Comparison of ENCODE assay signal across 23 cellular contexts in the genomic region with DNA sequence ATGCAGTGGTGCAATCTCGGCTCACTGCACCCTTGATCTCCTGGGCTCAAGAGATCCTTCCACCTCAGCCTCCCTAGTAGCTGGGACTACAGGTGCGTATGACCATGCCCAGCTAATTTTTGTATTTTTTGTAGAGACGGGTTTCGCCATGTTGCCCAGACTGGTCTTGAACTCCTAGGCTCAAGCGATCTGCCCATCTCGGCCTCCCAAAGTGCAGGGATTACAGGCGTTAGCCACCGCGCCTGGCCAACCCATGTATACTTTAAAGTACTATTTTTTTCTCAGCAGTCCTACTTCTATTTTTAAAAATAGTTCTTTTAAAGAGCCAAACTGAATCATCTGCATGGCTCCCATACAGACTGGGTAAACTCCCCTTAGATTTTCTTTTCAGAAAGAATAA. TPM values are rescaled to one million over a fixed set of nuclear protein-coding genes. Genes with fewer than 3 reads are reported as not detected.
A peak's percentile ranks its signal among the peaks of the same experiment; 100 is the strongest.
DNase-seq lines count a peak whose midpoint lies in the region; ATAC-seq, FAIRE-seq and TF ChIP-seq lines count a peak whose summit lies in the region.
"Had no signal": no experiment of that assay in that cellular context is flagged by ENCODE, and none has a peak within 500 bp of the region (broad histone marks: within the 10 kb centered on the region; RNA-seq: fewer than 3 reads in every experiment).

No MANE protein-coding gene starts in this region.

- 56 to 57% methylated on average over 9 of the region's 9 CpGs for WGBS in aorta, 2 donors

- H3K27me3 ChIP-seq in right atrium auricular region (no peaks in the 10 kb centered on the region), astrocyte (ENCODE audit: insufficient read depth, low read length) (no peaks in the 10 kb centered on the region), aorta (ENCODE audit: control insufficient read depth in 1 of 2, insufficient read depth in 2 of 2, low read length in 1 of 2) (no peaks in the 10 kb centered on the region)
- H3K27me3 ChIP-seq: stomach had no signal

- no peaks in the 10 kb centered on the region for H3K9me3 Mint-ChIP-seq in astrocyte (ENCODE audit: unreplicated experiment)
- no peaks in the 10 kb centered on the region for H3K9me3 Mint-ChIP-seq in osteocyte (ENCODE audit: unreplicated experiment)
- H3K9me3 Mint-ChIP-seq: CD8-positive, alpha-beta T cell; immature natural killer cell had no signal

- H3K4me1 Mint-ChIP-seq in astrocyte (ENCODE audit: low read depth, unreplicated experiment) (peaks cover 24% of the 10 kb centered on the region), osteocyte (ENCODE audit: unreplicated experiment) (peaks cover 42% of the 10 kb centered on the region)

- no peak overlapping the region for H2AFZ ChIP-seq in astrocyte (ENCODE audit: low read depth, low read length)

- no peaks in the 10 kb centered on the region for H3K36me3 ChIP-seq in right atrium auricular region
- H3K36me3 ChIP-seq in astrocyte (ENCODE audit: insufficient read depth, low read length), result no peaks in the 10 kb centered on the region
- no peaks in the 10 kb centered on the region for H3K36me3 ChIP-seq in aorta (ENCODE audit: control insufficient read depth in 1 of 2, insufficient read depth in 2 of 2, low read length in 1 of 2)
- H3K36me3 ChIP-seq: HAP-1 had no signal

- H3K9me3 ChIP-seq in right atrium auricular region (no peaks in the 10 kb centered on the region), astrocyte (ENCODE audit: insufficient read depth, low read depth, low read length) (no peaks in the 10 kb centered on the region), aorta (ENCODE audit: control insufficient read depth, low read length) (no peaks in the 10 kb centered on the region)
- H3K9me3 ChIP-seq: HAP-1, stomach had no signal

- peaks cover 0 to 68% of the 10 kb centered on the region in 2 donors for H3K4me1 ChIP-seq in right atrium auricular region
- peaks cover 19% of the 10 kb centered on the region for H3K4me1 ChIP-seq in astrocyte (ENCODE audit: insufficient read depth, low read length)
- H3K4me1 ChIP-seq in aorta (ENCODE audit: control insufficient read depth in 1 of 2, insufficient read depth in 2 of 2, low read length in 2 of 2), result peaks cover 2 to 8% of the 10 kb centered on the region in 2 donors

- no peaks in the 10 kb centered on the region for H3K27me3 Mint-ChIP-seq in astrocyte (ENCODE audit: low read depth, unreplicated experiment)
- H3K27me3 Mint-ChIP-seq in osteocyte (ENCODE audit: unreplicated experiment), result no peaks in the 10 kb centered on the region

- DNase-seq in Right ventricle myocardium superior, result peak; percentile 31
- no peak for DNase-seq in right atrium auricular region (ENCODE audit: low spot score)
- no peak for DNase-seq in astrocyte (ENCODE audit: low read depth)
- DNase-seq in osteocyte (ENCODE audit: extremely low spot score, unreplicated experiment), result no peak
- DNase-seq in aorta, result peak; percentile 14 to 70
- DNase-seq in NCI-H69 (lab: John Stamatoyannopoulos, UW), result no peak
- no peak for DNase-seq in NAMALWA (ENCODE audit: low spot score)
- DNase-seq in Ammon's horn (ENCODE audit: low spot score), result no peak
- DNase-seq: activated CD4-positive, alpha-beta T cell treated with anti-CD3 and anti-CD28 coated beads, Interleukin-2, amount 50 U/mL, for 48 hours; activated CD8-positive, alpha-beta memory T cell treated with anti-CD3 and anti-CD28 coated beads, Interleukin-2, amount 50 U/mL, for 48 hours; anterior cingulate cortex; CD8-positive, alpha-beta T cell; DMS153; effector CD4-positive, alpha-beta T cell; foreskin fibroblast; immature natural killer cell; left ventricle myocardium superior; NCI-H2171 treated with DMSO at 0.1 percent for 48 hours; NCI-H524 treated with DMSO at 0.1 percent for 48 hours; stimulated activated CD4-positive, alpha-beta T cell treated with anti-CD3 and anti-CD28 coated beads, Interleukin-4, amount 100 ng/mL, for 1 hour; stomach; T-helper 9 cell had no signal

- ATAC-seq in Right ventricle myocardium superior (ENCODE audit: poor library complexity), result no peak
- no peak for ATAC-seq in aorta (ENCODE audit: low FRiP score)
- ATAC-seq: CD8-positive, alpha-beta T cell; left ventricle myocardium superior had no signal

- H3K9ac ChIP-seq in astrocyte (ENCODE audit: low read length), result no peak overlapping the region

- no peak for FAIRE-seq in astrocyte (lab: Jason Lieb, UNC)

- H3K4me3 Mint-ChIP-seq in astrocyte (ENCODE audit: unreplicated experiment), result peak overlapping the region; percentile 20
- H3K4me3 Mint-ChIP-seq in osteocyte (ENCODE audit: unreplicated experiment), result no peak overlapping the region
- H3K4me3 Mint-ChIP-seq: CD8-positive, alpha-beta T cell had no signal

- no peak overlapping the region for H3K4me2 ChIP-seq in astrocyte (ENCODE audit: low read length)

- H3K27ac Mint-ChIP-seq in astrocyte (ENCODE audit: unreplicated experiment) (no peak overlapping the region), osteocyte (ENCODE audit: unreplicated experiment) (peak overlapping the region; percentile 57)

- H3K27ac ChIP-seq in right atrium auricular region (peak overlapping the region in 1 of 2 donors; percentile 35), astrocyte (ENCODE audit: low read depth, low read length) (no peak overlapping the region), aorta (ENCODE audit: low read depth in 1 of 2, low read length in 2 of 2) (no peak overlapping the region)

- H3K4me3 ChIP-seq in right atrium auricular region (no peak overlapping the region), astrocyte (ENCODE audit: insufficient read depth, low read depth, low read length) (no peak overlapping the region), aorta (ENCODE audit: low read length in 2 of 2) (no peak overlapping the region)
- H3K4me3 ChIP-seq: HAP-1 had no signal

- intact Hi-C loops in Right ventricle myocardium superior (cut with DNase I) (no loop called here), aorta (cut with DNase I) (loop anchor here in 1 of 2 donors (10.0 kb wide), 1 partner anchor 227 kb away; the partner anchor contains the start of gene MAP7D1)

- peaks cover 83% of the 10 kb centered on the region for H3K79me2 ChIP-seq in astrocyte (ENCODE audit: insufficient read depth, low read length)

- peaks cover 75% of the 10 kb centered on the region for H4K20me1 ChIP-seq in astrocyte (ENCODE audit: insufficient read depth, low read length)

- H3K36me3 Mint-ChIP-seq in astrocyte (ENCODE audit: low read depth, unreplicated experiment) (peaks cover 11% of the 10 kb centered on the region), osteocyte (ENCODE audit: unreplicated experiment) (peaks cover 4% of the 10 kb centered on the region)
- H3K36me3 Mint-ChIP-seq: immature natural killer cell had no signal

- no peak for TF ChIP-seq CTCF in right atrium auricular region (IDR thresholded peaks at IDR 0.05)
- TF ChIP-seq CTCF in astrocyte (IDR thresholded peaks at IDR 0.05; ENCODE audit: insufficient read depth, low read depth, low read length), result no peak
- TF ChIP-seq CTCF in osteocyte (IDR thresholded peaks at IDR 0.05), result no peak

RNA-seq across cellular contexts. Expression of gene STK40, which starts 3.5 kb away (rescaled TPM):
- total RNA-seq in Right ventricle myocardium superior, result 73.5 TPM
- 10 to 100 TPM; 50.5 to 74.7 TPM for total RNA-seq in right atrium auricular region
- 69.6 and 71.1 TPM in 2 replicates for total RNA-seq in astrocyte
- total RNA-seq in osteocyte, result 42.0 and 45.0 TPM in 2 replicates
- 10 to 100 TPM; 63.9 to 95.7 TPM for total RNA-seq in aorta
- 10 to 100 TPM; 33.2 to 35.4 TPM for polyA plus RNA-seq in aorta

RNA-seq across cellular contexts. Expression of gene LSM10, which starts 15.5 kb away (rescaled TPM):
- 57.0 TPM for total RNA-seq in Right ventricle myocardium superior
- 10 to 100 TPM; 55.3 to 59.9 TPM for total RNA-seq in right atrium auricular region
- total RNA-seq in astrocyte, result 48.9 and 53.5 TPM in 2 replicates
- total RNA-seq in osteocyte, result 46.5 and 48.2 TPM in 2 replicates
- 10 to 100 TPM; 30.1 TPM for total RNA-seq in aorta
- 10 to 100 TPM; 39.6 to 57.7 TPM for polyA plus RNA-seq in aorta

RNA-seq across cellular contexts. Expression of gene EVA1B, which starts 58.8 kb away (rescaled TPM):
- total RNA-seq in Right ventricle myocardium superior, result 10.8 TPM
- total RNA-seq in right atrium auricular region, result 10 to 100 TPM; 24.6 to 45.8 TPM
- total RNA-seq in astrocyte, result 57.3 and 63.0 TPM in 2 replicates
- total RNA-seq in osteocyte, result 113 and 115 TPM in 2 replicates
- total RNA-seq in aorta, result 10 to 100 TPM; 44.7 to 58.3 TPM
- 100 to 1,000 TPM in 1 of 2 donors, 10 to 100 TPM in 1; 38.2 to 165 TPM for polyA plus RNA-seq in aorta

Comparison
In these comparisons a context has a peak if more than half of its experiments do, and no peak if none do; other contexts are left out.
1. DNase-seq: peak in Right ventricle myocardium superior (single experiment) and aorta (2 of 2); none in right atrium auricular region (single experiment), astrocyte (single experiment), osteocyte (single experiment), NCI-H69 (single experiment), NAMALWA (single experiment) and Ammon's horn (single experiment).